1 cellular context compared by ENCODE assay signal in the genomic region with DNA sequence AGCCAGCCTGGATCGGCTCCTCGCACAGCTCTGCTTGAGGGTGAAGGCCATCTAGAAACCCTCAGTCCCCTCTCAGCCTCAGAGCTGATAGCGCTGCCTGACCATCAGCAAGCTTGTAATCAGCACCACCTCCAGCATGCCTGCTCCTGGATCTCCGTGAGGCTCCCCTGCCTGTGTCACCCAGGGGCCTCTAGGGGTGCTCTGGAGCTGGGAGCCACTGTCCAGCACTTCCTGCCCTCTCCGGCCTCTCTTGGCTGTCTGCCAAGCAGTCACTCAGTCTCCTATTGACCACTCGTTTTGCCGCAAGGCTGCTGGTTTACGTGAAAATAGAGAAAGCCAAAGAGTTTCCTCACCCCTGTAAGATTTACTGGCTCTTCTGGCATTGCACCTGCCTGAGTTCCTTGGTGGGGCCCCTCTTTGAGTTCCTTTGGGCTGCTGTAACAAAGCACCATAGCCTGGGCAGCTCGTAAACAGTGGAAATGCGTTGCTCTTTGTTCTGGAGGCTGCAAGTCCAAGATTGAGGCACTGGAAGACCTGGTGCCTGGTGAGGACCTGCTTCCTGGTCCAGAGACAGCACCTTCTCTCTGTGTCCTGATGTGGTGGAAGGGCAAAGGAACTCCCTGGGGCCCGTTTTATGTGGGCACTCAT.
TF ChIP-seq lines count a peak whose summit lies in the region.

No MANE protein-coding gene starts in this region.

TF ChIP-seq in HepG2, 621 proteins besides CTCF, POLR2A, EP300 and RAD21 (continued from another document and continues in another):
- TF ChIP-seq, protein P1, sequence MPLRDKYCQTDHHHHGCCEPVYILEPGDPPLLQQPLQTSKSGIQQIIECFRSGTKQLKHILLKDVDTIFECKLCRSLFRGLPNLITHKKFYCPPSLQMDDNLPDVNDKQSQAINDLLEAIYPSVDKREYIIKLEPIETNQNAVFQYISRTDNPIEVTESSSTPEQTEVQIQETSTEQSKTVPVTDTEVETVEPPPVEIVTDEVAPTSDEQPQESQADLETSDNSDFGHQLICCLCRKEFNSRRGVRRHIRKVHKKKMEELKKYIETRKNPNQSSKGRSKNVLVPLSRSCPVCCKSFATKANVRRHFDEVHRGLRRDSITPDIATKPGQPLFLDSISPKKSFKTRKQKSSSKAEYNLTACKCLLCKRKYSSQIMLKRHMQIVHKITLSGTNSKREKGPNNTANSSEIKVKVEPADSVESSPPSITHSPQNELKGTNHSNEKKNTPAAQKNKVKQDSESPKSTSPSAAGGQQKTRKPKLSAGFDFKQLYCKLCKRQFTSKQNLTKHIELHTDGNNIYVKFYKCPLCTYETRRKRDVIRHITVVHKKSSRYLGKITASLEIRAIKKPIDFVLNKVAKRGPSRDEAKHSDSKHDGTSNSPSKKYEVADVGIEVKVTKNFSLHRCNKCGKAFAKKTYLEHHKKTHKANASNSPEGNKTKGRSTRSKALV (CRISPR knock-in tag; IDR thresholded peaks at IDR 0.05) = peak; percentile 81; the same call in 1 of the 2 replicates
- TF ChIP-seq SOX5 (CRISPR knock-in tag; IDR thresholded peaks at IDR 0.05; ENCODE audit: borderline replicate concordance) = peak; percentile 75; the same call in 1 of the 2 replicates
- peak; percentile 90 for TF ChIP-seq ASH2L (IDR thresholded peaks at IDR 0.05; ENCODE audit: insufficient read length, low read depth, low read length)
- TF ChIP-seq ZNF672 (CRISPR knock-in tag; IDR thresholded peaks at IDR 0.05) = no peak
- TF ChIP-seq PCBP2 (optimal IDR thresholded peaks at IDR 0.05; ENCODE audit: low read depth, low read length, poor library complexity, severe bottlenecking) = no peak
- TF ChIP-seq ZSCAN9 (CRISPR knock-in tag; IDR thresholded peaks at IDR 0.05; ENCODE audit: borderline replicate concordance) = peak; percentile 89
- TF ChIP-seq, protein P2, sequence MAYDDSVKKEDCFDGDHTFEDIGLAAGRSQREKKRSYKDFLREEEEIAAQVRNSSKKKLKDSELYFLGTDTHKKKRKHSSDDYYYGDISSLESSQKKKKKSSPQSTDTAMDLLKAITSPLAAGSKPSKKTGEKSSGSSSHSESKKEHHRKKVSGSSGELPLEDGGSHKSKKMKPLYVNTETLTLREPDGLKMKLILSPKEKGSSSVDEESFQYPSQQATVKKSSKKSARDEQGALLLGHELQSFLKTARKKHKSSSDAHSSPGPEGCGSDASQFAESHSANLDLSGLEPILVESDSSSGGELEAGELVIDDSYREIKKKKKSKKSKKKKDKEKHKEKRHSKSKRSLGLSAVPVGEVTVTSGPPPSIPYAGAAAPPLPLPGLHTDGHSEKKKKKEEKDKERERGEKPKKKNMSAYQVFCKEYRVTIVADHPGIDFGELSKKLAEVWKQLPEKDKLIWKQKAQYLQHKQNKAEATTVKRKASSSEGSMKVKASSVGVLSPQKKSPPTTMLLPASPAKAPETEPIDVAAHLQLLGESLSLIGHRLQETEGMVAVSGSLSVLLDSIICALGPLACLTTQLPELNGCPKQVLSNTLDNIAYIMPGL (CRISPR knock-in tag; IDR thresholded peaks at IDR 0.05; ENCODE audit: borderline replicate concordance in 1 of 2, low read depth in 1 of 2) = peak; percentile 81 to 88
- TF ChIP-seq ZNF350 (CRISPR knock-in tag; IDR thresholded peaks at IDR 0.05; ENCODE audit: borderline replicate concordance, low read depth) = peak; percentile 82; the same call in 1 of the 2 replicates
- no peak for TF ChIP-seq MATR3 (CRISPR knock-in tag; IDR thresholded peaks at IDR 0.05)
- TF ChIP-seq YEATS4 (CRISPR knock-in tag; IDR thresholded peaks at IDR 0.05; ENCODE audit: borderline replicate concordance) = peak; percentile 64; the same call in 1 of the 2 replicates
- peak; percentile 88 for TF ChIP-seq THAP11 (CRISPR knock-in tag; IDR thresholded peaks at IDR 0.05)
- no peak for TF ChIP-seq ZNF816 (CRISPR knock-in tag; IDR thresholded peaks at IDR 0.05; ENCODE audit: borderline replicate concordance)
- TF ChIP-seq, protein P3, sequence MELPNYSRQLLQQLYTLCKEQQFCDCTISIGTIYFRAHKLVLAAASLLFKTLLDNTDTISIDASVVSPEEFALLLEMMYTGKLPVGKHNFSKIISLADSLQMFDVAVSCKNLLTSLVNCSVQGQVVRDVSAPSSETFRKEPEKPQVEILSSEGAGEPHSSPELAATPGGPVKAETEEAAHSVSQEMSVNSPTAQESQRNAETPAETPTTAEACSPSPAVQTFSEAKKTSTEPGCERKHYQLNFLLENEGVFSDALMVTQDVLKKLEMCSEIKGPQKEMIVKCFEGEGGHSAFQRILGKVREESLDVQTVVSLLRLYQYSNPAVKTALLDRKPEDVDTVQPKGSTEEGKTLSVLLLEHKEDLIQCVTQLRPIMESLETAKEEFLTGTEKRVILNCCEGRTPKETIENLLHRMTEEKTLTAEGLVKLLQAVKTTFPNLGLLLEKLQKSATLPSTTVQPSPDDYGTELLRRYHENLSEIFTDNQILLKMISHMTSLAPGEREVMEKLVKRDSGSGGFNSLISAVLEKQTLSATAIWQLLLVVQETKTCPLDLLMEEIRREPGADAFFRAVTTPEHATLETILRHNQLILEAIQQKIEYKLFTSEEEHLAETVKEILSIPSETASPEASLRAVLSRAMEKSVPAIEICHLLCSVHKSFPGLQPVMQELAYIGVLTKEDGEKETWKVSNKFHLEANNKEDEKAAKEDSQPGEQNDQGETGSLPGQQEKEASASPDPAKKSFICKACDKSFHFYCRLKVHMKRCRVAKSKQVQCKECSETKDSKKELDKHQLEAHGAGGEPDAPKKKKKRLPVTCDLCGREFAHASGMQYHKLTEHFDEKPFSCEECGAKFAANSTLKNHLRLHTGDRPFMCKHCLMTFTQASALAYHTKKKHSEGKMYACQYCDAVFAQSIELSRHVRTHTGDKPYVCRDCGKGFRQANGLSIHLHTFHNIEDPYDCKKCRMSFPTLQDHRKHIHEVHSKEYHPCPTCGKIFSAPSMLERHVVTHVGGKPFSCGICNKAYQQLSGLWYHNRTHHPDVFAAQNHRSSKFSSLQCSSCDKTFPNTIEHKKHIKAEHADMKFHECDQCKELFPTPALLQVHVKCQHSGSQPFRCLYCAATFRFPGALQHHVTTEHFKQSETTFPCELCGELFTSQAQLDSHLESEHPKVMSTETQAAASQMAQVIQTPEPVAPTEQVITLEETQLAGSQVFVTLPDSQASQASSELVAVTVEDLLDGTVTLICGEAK (IDR thresholded peaks at IDR 0.05) = no peak
- TF ChIP-seq, protein P3 (CRISPR knock-in tag; IDR thresholded peaks at IDR 0.05) = peak; percentile 61; the same call in 1 of the 2 replicates
- TF ChIP-seq, protein P4, sequence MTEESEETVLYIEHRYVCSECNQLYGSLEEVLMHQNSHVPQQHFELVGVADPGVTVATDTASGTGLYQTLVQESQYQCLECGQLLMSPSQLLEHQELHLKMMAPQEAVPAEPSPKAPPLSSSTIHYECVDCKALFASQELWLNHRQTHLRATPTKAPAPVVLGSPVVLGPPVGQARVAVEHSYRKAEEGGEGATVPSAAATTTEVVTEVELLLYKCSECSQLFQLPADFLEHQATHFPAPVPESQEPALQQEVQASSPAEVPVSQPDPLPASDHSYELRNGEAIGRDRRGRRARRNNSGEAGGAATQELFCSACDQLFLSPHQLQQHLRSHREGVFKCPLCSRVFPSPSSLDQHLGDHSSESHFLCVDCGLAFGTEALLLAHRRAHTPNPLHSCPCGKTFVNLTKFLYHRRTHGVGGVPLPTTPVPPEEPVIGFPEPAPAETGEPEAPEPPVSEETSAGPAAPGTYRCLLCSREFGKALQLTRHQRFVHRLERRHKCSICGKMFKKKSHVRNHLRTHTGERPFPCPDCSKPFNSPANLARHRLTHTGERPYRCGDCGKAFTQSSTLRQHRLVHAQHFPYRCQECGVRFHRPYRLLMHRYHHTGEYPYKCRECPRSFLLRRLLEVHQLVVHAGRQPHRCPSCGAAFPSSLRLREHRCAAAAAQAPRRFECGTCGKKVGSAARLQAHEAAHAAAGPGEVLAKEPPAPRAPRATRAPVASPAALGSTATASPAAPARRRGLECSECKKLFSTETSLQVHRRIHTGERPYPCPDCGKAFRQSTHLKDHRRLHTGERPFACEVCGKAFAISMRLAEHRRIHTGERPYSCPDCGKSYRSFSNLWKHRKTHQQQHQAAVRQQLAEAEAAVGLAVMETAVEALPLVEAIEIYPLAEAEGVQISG (CRISPR knock-in tag; IDR thresholded peaks at IDR 0.05) = peak; percentile 99
- TF ChIP-seq ZNF83 (CRISPR knock-in tag; IDR thresholded peaks at IDR 0.05; ENCODE audit: borderline replicate concordance) = no peak
- no peak for TF ChIP-seq IRX3 (CRISPR knock-in tag; IDR thresholded peaks at IDR 0.05; ENCODE audit: borderline replicate concordance, low read depth)
- peak; percentile 54 for TF ChIP-seq ZNF263 (CRISPR knock-in tag; IDR thresholded peaks at IDR 0.05)
- TF ChIP-seq TEAD2 (CRISPR knock-in tag; IDR thresholded peaks at IDR 0.05) = no peak
- TF ChIP-seq KAT8 (CRISPR knock-in tag; IDR thresholded peaks at IDR 0.05) = peak; percentile 87
- TF ChIP-seq, protein P5, sequence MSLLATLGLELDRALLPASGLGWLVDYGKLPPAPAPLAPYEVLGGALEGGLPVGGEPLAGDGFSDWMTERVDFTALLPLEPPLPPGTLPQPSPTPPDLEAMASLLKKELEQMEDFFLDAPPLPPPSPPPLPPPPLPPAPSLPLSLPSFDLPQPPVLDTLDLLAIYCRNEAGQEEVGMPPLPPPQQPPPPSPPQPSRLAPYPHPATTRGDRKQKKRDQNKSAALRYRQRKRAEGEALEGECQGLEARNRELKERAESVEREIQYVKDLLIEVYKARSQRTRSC (CRISPR knock-in tag; IDR thresholded peaks at IDR 0.05; ENCODE audit: low read depth) = no peak
- peak; percentile 40; the same call in 1 of the 2 replicates for TF ChIP-seq ZNF143 (CRISPR knock-in tag; IDR thresholded peaks at IDR 0.05)
- TF ChIP-seq, protein P6, sequence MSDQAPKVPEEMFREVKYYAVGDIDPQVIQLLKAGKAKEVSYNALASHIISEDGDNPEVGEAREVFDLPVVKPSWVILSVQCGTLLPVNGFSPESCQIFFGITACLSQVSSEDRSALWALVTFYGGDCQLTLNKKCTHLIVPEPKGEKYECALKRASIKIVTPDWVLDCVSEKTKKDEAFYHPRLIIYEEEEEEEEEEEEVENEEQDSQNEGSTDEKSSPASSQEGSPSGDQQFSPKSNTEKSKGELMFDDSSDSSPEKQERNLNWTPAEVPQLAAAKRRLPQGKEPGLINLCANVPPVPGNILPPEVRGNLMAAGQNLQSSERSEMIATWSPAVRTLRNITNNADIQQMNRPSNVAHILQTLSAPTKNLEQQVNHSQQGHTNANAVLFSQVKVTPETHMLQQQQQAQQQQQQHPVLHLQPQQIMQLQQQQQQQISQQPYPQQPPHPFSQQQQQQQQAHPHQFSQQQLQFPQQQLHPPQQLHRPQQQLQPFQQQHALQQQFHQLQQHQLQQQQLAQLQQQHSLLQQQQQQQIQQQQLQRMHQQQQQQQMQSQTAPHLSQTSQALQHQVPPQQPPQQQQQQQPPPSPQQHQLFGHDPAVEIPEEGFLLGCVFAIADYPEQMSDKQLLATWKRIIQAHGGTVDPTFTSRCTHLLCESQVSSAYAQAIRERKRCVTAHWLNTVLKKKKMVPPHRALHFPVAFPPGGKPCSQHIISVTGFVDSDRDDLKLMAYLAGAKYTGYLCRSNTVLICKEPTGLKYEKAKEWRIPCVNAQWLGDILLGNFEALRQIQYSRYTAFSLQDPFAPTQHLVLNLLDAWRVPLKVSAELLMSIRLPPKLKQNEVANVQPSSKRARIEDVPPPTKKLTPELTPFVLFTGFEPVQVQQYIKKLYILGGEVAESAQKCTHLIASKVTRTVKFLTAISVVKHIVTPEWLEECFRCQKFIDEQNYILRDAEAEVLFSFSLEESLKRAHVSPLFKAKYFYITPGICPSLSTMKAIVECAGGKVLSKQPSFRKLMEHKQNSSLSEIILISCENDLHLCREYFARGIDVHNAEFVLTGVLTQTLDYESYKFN (CRISPR knock-in tag; conservative IDR thresholded peaks at IDR 0.05) = peak; percentile 83
- 0 out of 2 replicates have a peak, but pooled peaks have one; percentile 46 for TF ChIP-seq DNMT3B (CRISPR knock-in tag; conservative IDR thresholded peaks at IDR 0.05)
- TF ChIP-seq FOXK1 (CRISPR knock-in tag; IDR thresholded peaks at IDR 0.05; ENCODE audit: borderline replicate concordance, low read depth) = peak; percentile 88
- TF ChIP-seq, protein P7, sequence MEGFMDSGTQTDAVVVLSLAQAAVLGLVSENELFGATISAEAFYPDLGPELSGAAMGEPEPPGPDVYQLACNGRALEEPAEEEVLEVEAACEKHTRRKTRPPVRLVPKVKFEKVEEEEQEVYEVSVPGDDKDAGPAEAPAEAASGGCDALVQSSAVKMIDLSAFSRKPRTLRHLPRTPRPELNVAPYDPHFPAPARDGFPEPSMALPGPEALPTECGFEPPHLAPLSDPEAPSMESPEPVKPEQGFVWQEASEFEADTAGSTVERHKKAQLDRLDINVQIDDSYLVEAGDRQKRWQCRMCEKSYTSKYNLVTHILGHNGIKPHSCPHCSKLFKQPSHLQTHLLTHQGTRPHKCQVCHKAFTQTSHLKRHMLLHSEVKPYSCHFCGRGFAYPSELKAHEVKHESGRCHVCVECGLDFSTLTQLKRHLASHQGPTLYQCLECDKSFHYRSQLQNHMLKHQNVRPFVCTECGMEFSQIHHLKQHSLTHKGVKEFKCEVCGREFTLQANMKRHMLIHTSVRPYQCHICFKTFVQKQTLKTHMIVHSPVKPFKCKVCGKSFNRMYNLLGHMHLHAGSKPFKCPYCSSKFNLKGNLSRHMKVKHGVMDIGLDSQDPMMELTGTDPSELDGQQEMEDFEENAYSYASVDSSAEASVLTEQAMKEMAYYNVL (CRISPR knock-in tag; IDR thresholded peaks at IDR 0.05; ENCODE audit: borderline replicate concordance) = 0 out of 2 replicates have a peak, but pooled peaks have one; percentile 41
- TF ChIP-seq ZNF562 (CRISPR knock-in tag; IDR thresholded peaks at IDR 0.05; ENCODE audit: borderline replicate concordance) = no peak
- TF ChIP-seq CENPX (CRISPR knock-in tag; IDR thresholded peaks at IDR 0.05) = no peak
